Comparison of ENCODE assay signal across 8 cellular contexts in the genomic region with DNA sequence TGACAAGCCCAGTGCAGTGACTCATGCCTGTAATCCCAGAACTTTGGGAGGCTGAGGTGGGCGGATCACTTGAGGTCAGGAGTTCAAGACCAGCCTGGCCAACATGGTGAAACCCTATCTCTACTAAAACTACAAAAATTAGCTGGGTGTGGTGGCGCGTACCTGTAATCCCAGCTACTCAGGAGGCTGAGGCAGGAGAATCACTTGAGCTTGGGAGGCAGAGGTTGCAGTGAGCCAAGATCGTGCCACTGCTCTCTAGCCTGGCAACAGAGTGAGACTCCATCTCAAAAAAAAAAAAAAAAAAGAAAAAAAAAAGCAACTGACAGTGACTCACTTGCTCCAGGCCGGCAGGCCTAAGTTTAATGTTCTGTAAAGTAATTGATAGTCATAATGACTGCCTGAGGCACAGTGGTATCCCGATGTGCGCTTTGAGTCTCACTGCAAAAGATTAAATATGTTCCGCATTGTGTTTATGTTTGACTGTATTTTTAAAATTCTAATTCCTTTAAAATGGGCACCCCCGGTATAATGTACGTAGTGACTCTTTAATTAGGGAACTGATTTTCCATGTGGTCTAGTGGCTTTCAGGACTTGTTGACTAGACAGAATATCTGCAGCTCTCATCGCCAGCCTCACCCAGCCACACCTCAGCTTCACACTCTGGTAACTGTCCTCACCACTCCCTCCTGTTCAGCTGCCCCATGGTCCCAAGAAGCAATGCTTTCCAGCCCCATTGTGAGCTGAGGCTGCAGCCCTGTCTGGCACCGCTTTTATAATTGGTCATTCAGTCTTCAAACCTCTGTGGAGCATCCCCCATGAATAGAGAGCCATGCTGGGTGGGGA. TPM values are rescaled to one million over a fixed set of nuclear protein-coding genes. Genes with fewer than 3 reads are reported as not detected.
DNase-seq lines count a peak whose midpoint lies in the region; ATAC-seq and TF ChIP-seq lines count a peak whose summit lies in the region.
"Not testable (repeated sequence)": the region's sequence is repeated elsewhere in the genome, so short reads cannot be mapped to it uniquely, and the experiment has no call there.

No MANE protein-coding gene starts in this region.

- dilution Hi-C loops in mammary epithelial cell (cut with HindIII; ENCODE audit: low sequenced_read_pairs): loop anchor here (5.0 kb wide), 2 partner anchors 62 to 97 kb away; no protein-coding TSS in a partner anchor

- H3K27ac Mint-ChIP-seq in activated CD8-positive, alpha-beta memory T cell treated with anti-CD3 and anti-CD28 coated beads, Interleukin-2, amount 10 ng/mL, durations not matched to agents 7 days and 5 days: peak overlapping the region; percentile 97

- peak; percentile 10 for ATAC-seq in activated CD8-positive, alpha-beta memory T cell treated with anti-CD3 and anti-CD28 coated beads, Interleukin-2, amount 10 ng/mL, durations not matched to agents 7 days and 5 days

- CTCF ChIA-PET in activated CD8-positive, alpha-beta memory T cell treated with anti-CD3 and anti-CD28 coated beads, Interleukin-2, amount 10 ng/mL, durations not matched to agents 7 days and 5 days (lab: Charles Lee): interaction anchor here (0.9 to 6.7 kb wide), 8 partner anchors 14 to 164 kb away, joined by 3 to 67 read pairs (median 8); a partner anchor contains a TSS
- CTCF ChIA-PET in mammary epithelial cell (lab: Charles Lee; ENCODE audit: low non-redundant PET): not testable (repeated sequence)

- not testable (repeated sequence) for BruUV-seq in mammary epithelial cell (replicated peaks; lab: Mats Ljungman, UMichigan)

- H4K20me1 ChIP-seq in mammary epithelial cell (ENCODE audit: insufficient read depth, low read length): not testable (repeated sequence)

- not testable (repeated sequence) for H3K4me1 ChIP-seq in mammary epithelial cell (ENCODE audit: insufficient read depth, low read length); left ventricle myocardium inferior; neuronal stem cell (ENCODE audit: control insufficient read depth in 2 of 2, insufficient read depth in 1 of 2, low read depth in 1 of 2, low read length in 2 of 2)
- H3K4me1 ChIP-seq in tibial nerve: peaks cover 0 to 51% (median 37%) of the 10 kb centered on the region in 4 donors

- not testable (repeated sequence) for H3K27me3 Mint-ChIP-seq in activated CD8-positive, alpha-beta memory T cell treated with anti-CD3 and anti-CD28 coated beads, Interleukin-2, amount 10 ng/mL, durations not matched to agents 7 days and 5 days

- not testable (repeated sequence) for TF ChIP-seq CTCF in mammary epithelial cell (conservative IDR thresholded peaks at IDR 0.05 in 1 of 2, IDR thresholded peaks at IDR 0.05 in 1 of 2; ENCODE audit: extremely low read depth in 1 of 2, insufficient read depth in 1 of 2, low read depth in 1 of 2, low read length in 2 of 2); left ventricle myocardium inferior (IDR thresholded peaks at IDR 0.05; ENCODE audit: borderline replicate concordance); tibial nerve (IDR thresholded peaks at IDR 0.05)

- not testable (repeated sequence) for H3K27me3 ChIP-seq in mammary epithelial cell (ENCODE audit: insufficient read depth, low read length); left ventricle myocardium inferior (ENCODE audit: low read depth); tibial nerve
- peaks cover 0 to 13% (median 0%) of the 10 kb centered on the region in 3 experiments for H3K27me3 ChIP-seq in neuronal stem cell (ENCODE audit: control insufficient read depth in 3 of 3, insufficient read depth in 3 of 3, low read depth in 1 of 3, low read length in 3 of 3)

- H3K79me1 ChIP-seq in neuronal stem cell (ENCODE audit: low read depth, low read length): not testable (repeated sequence)

- H3K23ac ChIP-seq in neuronal stem cell (ENCODE audit: low read depth, low read length, poor library complexity): not testable (repeated sequence)

- H3K4me1 Mint-ChIP-seq in activated CD8-positive, alpha-beta memory T cell treated with anti-CD3 and anti-CD28 coated beads, Interleukin-2, amount 10 ng/mL, durations not matched to agents 7 days and 5 days: peaks cover 64% of the 10 kb centered on the region

- H3K27ac ChIP-seq in KOPT-K1 (ENCODE audit: low read depth, low read length, poor library complexity, severe bottlenecking) (peak overlapping the region; percentile 48), left ventricle myocardium inferior (replicated peaks) (peak overlapping the region; percentile 58), tibial nerve (peak overlapping the region in 3 of 4 donors; percentile 84 to 93 (median 84))
- H3K27ac ChIP-seq in mammary epithelial cell (ENCODE audit: insufficient read depth, low read depth, low read length); neuronal stem cell (replicated peaks; ENCODE audit: low read length): not testable (repeated sequence)

- H3K36me3 Mint-ChIP-seq in activated CD8-positive, alpha-beta memory T cell treated with anti-CD3 and anti-CD28 coated beads, Interleukin-2, amount 10 ng/mL, durations not matched to agents 7 days and 5 days: not testable (repeated sequence)

- H3K4ac ChIP-seq in neuronal stem cell (ENCODE audit: low read length): not testable (repeated sequence)

- not testable (repeated sequence) for H3K36me3 ChIP-seq in KOPT-K1 (ENCODE audit: insufficient read depth, low read length); mammary epithelial cell (ENCODE audit: insufficient read depth, low read length); left ventricle myocardium inferior; neuronal stem cell (replicated peaks in 1 of 2; ENCODE audit: control insufficient read depth in 2 of 2, insufficient read depth in 2 of 2, low read length in 2 of 2); tibial nerve

- intact Hi-C loops in mammary epithelial cell (cut with micrococcal nuclease): loop anchor here (10.0 kb wide), 1 partner anchor 355 kb away; no protein-coding TSS in a partner anchor
- intact Hi-C loops in left ventricle myocardium inferior (cut with micrococcal nuclease): not testable (repeated sequence)

- in situ Hi-C loops in SK-MEL-5 (cut with HindIII; ENCODE audit: low pct_unique_long_range_greater_than_20kb, low sequenced_read_pairs): not testable (repeated sequence)
- in situ Hi-C loops in mammary epithelial cell (cut with MboI; ENCODE audit: low sequenced_read_pairs in 2 of 2): loop anchor here in 1 of 2 donors (5.0 kb wide), 1 partner anchor 72 kb away; no protein-coding TSS in a partner anchor

- H3K9me3 ChIP-seq in KOPT-K1 (ENCODE audit: insufficient read depth, low read length, poor library complexity, severe bottlenecking); mammary epithelial cell (replicated peaks; ENCODE audit: insufficient read depth, low read length); left ventricle myocardium inferior (replicated peaks); neuronal stem cell (replicated peaks in 1 of 2; ENCODE audit: control insufficient read depth in 2 of 2, insufficient read depth in 1 of 2, low read depth in 1 of 2, low read length in 2 of 2); tibial nerve: not testable (repeated sequence)

- H4K8ac ChIP-seq in neuronal stem cell (ENCODE audit: low read depth, low read length): not testable (repeated sequence)

- not testable (repeated sequence) for TF ChIP-seq POLR2A in tibial nerve (IDR thresholded peaks at IDR 0.05)

- not testable (repeated sequence) for H2BK120ac ChIP-seq in neuronal stem cell (ENCODE audit: low read depth, low read length)

- not testable (repeated sequence) for H2BK5ac ChIP-seq in neuronal stem cell (ENCODE audit: low read length)

- not testable (repeated sequence) for TF ChIP-seq EP300 in tibial nerve (IDR thresholded peaks at IDR 0.05)

- H2BK12ac ChIP-seq in neuronal stem cell (ENCODE audit: low read length): not testable (repeated sequence)

- H2BK15ac ChIP-seq in neuronal stem cell (ENCODE audit: low read length): not testable (repeated sequence)

- not testable (repeated sequence) for H3K4me2 ChIP-seq in mammary epithelial cell (ENCODE audit: insufficient read depth, low read depth, low read length); neuronal stem cell (ENCODE audit: insufficient read depth, low read length, poor library complexity, severe bottlenecking)

- not testable (repeated sequence) for H3K79me2 ChIP-seq in mammary epithelial cell (ENCODE audit: insufficient read depth, low read length)

- H4K91ac ChIP-seq in neuronal stem cell (ENCODE audit: low read depth, low read length, poor library complexity): not testable (repeated sequence)

- H3K14ac ChIP-seq in neuronal stem cell (ENCODE audit: low read length): not testable (repeated sequence)

- not testable (repeated sequence) for H3K9ac ChIP-seq in mammary epithelial cell (ENCODE audit: insufficient read depth, low read length); neuronal stem cell (ENCODE audit: low read depth, low read length, poor library complexity)

- H2AK5ac ChIP-seq in neuronal stem cell (ENCODE audit: low read depth, low read length): not testable (repeated sequence)

- not testable (repeated sequence) for H3K4me3 Mint-ChIP-seq in activated CD8-positive, alpha-beta memory T cell treated with anti-CD3 and anti-CD28 coated beads, Interleukin-2, amount 10 ng/mL, durations not matched to agents 7 days and 5 days

- peak; percentile 88 for DNase-seq in COLO829 (ENCODE audit: low spot score)
- DNase-seq in SK-MEL-5 (ENCODE audit: low read depth, low spot score): peak; percentile 35
- not testable (repeated sequence) for DNase-seq in activated CD8-positive, alpha-beta memory T cell treated with anti-CD3 and anti-CD28 coated beads, Interleukin-2, amount 10 ng/mL, durations not matched to agents 7 days and 5 days; left ventricle myocardium inferior; neuronal stem cell (ENCODE audit: low spot score); tibial nerve (ENCODE audit: low spot score in 2 of 2)
- peak; percentile 41 for DNase-seq in mammary epithelial cell

- H3K4me3 ChIP-seq in mammary epithelial cell (replicated peaks in 1 of 3; ENCODE audit: insufficient read depth in 1 of 3, low read depth in 2 of 3, low read length in 3 of 3); left ventricle myocardium inferior; neuronal stem cell (ENCODE audit: low read length in 2 of 2); tibial nerve: not testable (repeated sequence)

- H3K9me3 Mint-ChIP-seq in activated CD8-positive, alpha-beta memory T cell treated with anti-CD3 and anti-CD28 coated beads, Interleukin-2, amount 10 ng/mL, durations not matched to agents 7 days and 5 days (ENCODE audit: low read depth): not testable (repeated sequence)

- not testable (repeated sequence) for H3K18ac ChIP-seq in neuronal stem cell (ENCODE audit: low read length)

- H2AFZ ChIP-seq in mammary epithelial cell (ENCODE audit: low read depth, low read length): not testable (repeated sequence)
- H2AFZ ChIP-seq in neuronal stem cell (ENCODE audit: low read length): peak overlapping the region; percentile 94

- 88% methylated on average over 11 of the region's 12 CpGs for WGBS in mammary epithelial cell (ENCODE audit: low coverage, missing lambda C conversion rate)
- no CpG with 5 or more reads among the region's 12 CpGs for WGBS in neuronal stem cell (ENCODE audit: extremely low coverage in 2 of 2, insufficient read length in 2 of 2, insufficient replicate concordance in 1 of 2), 2 donors
- WGBS in tibial nerve, 2 donors: 79% methylated on average over 12 of the region's 12 CpGs

RNA-seq across cellular contexts. Expression of a gene that starts 24.9 kb away (rescaled TPM):
- 373 and 401 TPM in 2 replicates for total RNA-seq in SK-MEL-5 (2014; rRNA removed; shearing (Covaris generic))
- polyA plus RNA-seq in SK-MEL-5 (2015; cell fraction: cytosol; rRNA removed): 302 and 312 TPM in 2 replicates
- polyA plus RNA-seq in SK-MEL-5 (2015; cell fraction: nucleus; rRNA removed): 100 and 102 TPM in 2 replicates
- total RNA-seq in activated CD8-positive, alpha-beta memory T cell treated with anti-CD3 and anti-CD28 coated beads, Interleukin-2, amount 10 ng/mL, durations not matched to agents 7 days and 5 days: 100 to 1,000 TPM; 150 to 227 TPM
- total RNA-seq in mammary epithelial cell (100 to 1,000 TPM; 115 to 193 TPM), left ventricle myocardium inferior (217 TPM), tibial nerve (100 to 1,000 TPM in 1 of 4 donors, 10 to 100 TPM in 3; 83.5 to 114 (median 90.4) TPM)
- polyA plus RNA-seq in mammary epithelial cell: 339 TPM
- polyA minus RNA-seq in mammary epithelial cell: 289 TPM
- 110 TPM for polyA plus RNA-seq in neuronal stem cell (2013, experiment 1 of 2)
- 105 TPM for polyA plus RNA-seq in neuronal stem cell (2013, experiment 2 of 2)

RNA-seq across cellular contexts. Expression of a gene that starts 27.7 kb away (rescaled TPM):
- 36.0 and 36.9 TPM in 2 replicates for total RNA-seq in SK-MEL-5 (2014; rRNA removed; shearing (Covaris generic))
- 16.8 and 17.5 TPM in 2 replicates for polyA plus RNA-seq in SK-MEL-5 (2015; cell fraction: cytosol; rRNA removed)
- polyA plus RNA-seq in SK-MEL-5 (2015; cell fraction: nucleus; rRNA removed): 27.5 and 32.5 TPM in 2 replicates
- 10 to 100 TPM; 32.2 to 34.4 TPM for total RNA-seq in activated CD8-positive, alpha-beta memory T cell treated with anti-CD3 and anti-CD28 coated beads, Interleukin-2, amount 10 ng/mL, durations not matched to agents 7 days and 5 days
- 10 to 100 TPM; 12.9 to 16.7 TPM for total RNA-seq in mammary epithelial cell
- polyA plus RNA-seq in mammary epithelial cell: 4.3 TPM
- 27.3 TPM for polyA minus RNA-seq in mammary epithelial cell
- 19.2 TPM for total RNA-seq in left ventricle myocardium inferior
- polyA plus RNA-seq in neuronal stem cell (2013, experiment 1 of 2): 27.1 TPM
- 28.1 TPM for polyA plus RNA-seq in neuronal stem cell (2013, experiment 2 of 2)
- total RNA-seq in tibial nerve: 10 to 100 TPM; 35.7 to 58.6 (median 43.9) TPM
